In genomic region chr1:159854693-159855192, GRCh38 we compare ENCODE assay signal across 9 cellular contexts. TPM values are rescaled to one million over a fixed set of nuclear protein-coding genes. Genes with fewer than 3 reads are reported as not detected.
A peak's percentile ranks its signal among the peaks of the same experiment; 100 is the strongest.
DNase-seq lines count a peak whose midpoint lies in the region; ATAC-seq, FAIRE-seq and TF ChIP-seq lines count a peak whose summit lies in the region.
"Had no signal": no experiment of that assay in that cellular context is flagged by ENCODE, and none has a peak within 500 bp of the region (broad histone marks: within the 10 kb centered on the region; RNA-seq: fewer than 3 reads in every experiment).

No MANE protein-coding gene starts in this region.

- peaks cover 19% of the 10 kb centered on the region for H3K4me1 ChIP-seq in adipocyte (ENCODE audit: control insufficient read depth, insufficient read depth, low read length)
- H3K4me1 ChIP-seq in cardiac muscle cell (ENCODE audit: low read depth), result peaks cover 8% of the 10 kb centered on the region
- peaks cover 0 to 7% (median 6%) of the 10 kb centered on the region in 3 donors for H3K4me1 ChIP-seq in pancreas
- H3K4me1 ChIP-seq in thoracic aorta (ENCODE audit: control insufficient read depth in 1 of 2, low read depth in 2 of 2), result peaks cover 0 to 21% of the 10 kb centered on the region in 2 donors

- DNase-seq in COLO668 (lab: John Stamatoyannopoulos, UW; ENCODE audit: unreplicated experiment) (peak; percentile 90), T follicular helper cell (ENCODE audit: low read depth) (peak; percentile 45), adipocyte (ENCODE audit: low read depth) (peak; percentile 92), cardiac muscle cell (ENCODE audit: low read depth in 1 of 2, low spot score in 1 of 2) (peak; percentile 91 to 92), pancreas (peak; percentile 85 to 95 (median 88)), thoracic aorta (ENCODE audit: low spot score) (peak; percentile 41)
- DNase-seq in Jurkat, Clone E6-1 (ENCODE audit: low read depth, low spot score), result peak; percentile 24

- FAIRE-seq in pancreas (lab: Jason Lieb, UNC), result no peak
- FAIRE-seq: colon had no signal

- WGBS in pancreas, 2 donors, result 0% methylated on average over 40 to 59 of the region's 59 CpGs

- H3K4me3 ChIP-seq in Jurkat, Clone E6-1 (ENCODE audit: low read length), result peak overlapping the region; percentile 46
- H3K4me3 ChIP-seq in adipocyte (ENCODE audit: low read length), result peak overlapping the region; percentile 87
- peak overlapping the region; percentile 32 for H3K4me3 ChIP-seq in cardiac muscle cell
- peak overlapping the region; percentile 51 to 80 (median 67) for H3K4me3 ChIP-seq in pancreas
- H3K4me3 ChIP-seq in thoracic aorta, result peak overlapping the region; percentile 94

- TF ChIP-seq CTCF in cardiac muscle cell (IDR thresholded peaks at IDR 0.05; ENCODE audit: low read depth, low read length) (no peak), pancreas (IDR thresholded peaks at IDR 0.05) (no peak), thoracic aorta (IDR thresholded peaks at IDR 0.05) (peak; percentile 35)

- H3K36me3 ChIP-seq in adipocyte (ENCODE audit: control insufficient read depth, insufficient read depth, low read length, severe bottlenecking) (no peaks in the 10 kb centered on the region), cardiac muscle cell (no peaks in the 10 kb centered on the region), pancreas (no peaks in the 10 kb centered on the region), thoracic aorta (no peaks in the 10 kb centered on the region)

- H3K27me3 ChIP-seq in adipocyte (replicated peaks; ENCODE audit: control insufficient read depth, insufficient read depth, low read length), result no peaks in the 10 kb centered on the region
- H3K27me3 ChIP-seq in cardiac muscle cell, result peaks cover 47% of the 10 kb centered on the region
- no peaks in the 10 kb centered on the region for H3K27me3 ChIP-seq in pancreas
- H3K27me3 ChIP-seq in thoracic aorta (replicated peaks; ENCODE audit: insufficient read depth), result no peaks in the 10 kb centered on the region

- H3K9me3 ChIP-seq in adipocyte (ENCODE audit: control insufficient read depth, low read length) (no peaks in the 10 kb centered on the region), cardiac muscle cell (ENCODE audit: low read depth) (no peaks in the 10 kb centered on the region), pancreas (no peaks in the 10 kb centered on the region), thoracic aorta (no peaks in the 10 kb centered on the region)

- H3K27ac ChIP-seq in cardiac muscle cell (no peak overlapping the region), pancreas (peak overlapping the region; percentile 81 to 91 (median 89)), thoracic aorta (peak overlapping the region; percentile 94 to 96)

- peak; percentile 72 for ATAC-seq in GM21447 (IDR thresholded peaks at IDR 0.05; ENCODE audit: unreplicated experiment)
- peak; percentile 92 to 96 (median 94) for ATAC-seq in pancreas
- ATAC-seq in thoracic aorta (ENCODE audit: insufficient number of reproducible peaks, low FRiP score, low read depth), result peak; percentile 67

- peak overlapping the region; percentile 93 for H3K9ac ChIP-seq in adipocyte (ENCODE audit: low read length)

- intact Hi-C loops in pancreas (cut with DNase I), result no loop called here

RNA-seq across cellular contexts. Expression of gene VSIG8, which starts 7.7 kb away (rescaled TPM):
- not detected for polyA plus RNA-seq in Jurkat, Clone E6-1 (2012; ENCODE audit: insufficient read depth, insufficient read length)
- total RNA-seq in cardiac muscle cell (not detected in 2 replicates), pancreas (not detected), thoracic aorta (not detected)
- polyA plus RNA-seq in cardiac muscle cell (not detected in 2 replicates), pancreas (under 1 TPM; 0.16 to 0.27 TPM)

RNA-seq across cellular contexts. Expression of gene SLAMF8, which starts 28.1 kb away (rescaled TPM):
- 4.4 TPM for polyA plus RNA-seq in Jurkat, Clone E6-1 (2012; ENCODE audit: insufficient read depth, insufficient read length)
- total RNA-seq in cardiac muscle cell, result not detected in 2 replicates
- not detected in 2 replicates for polyA plus RNA-seq in cardiac muscle cell
- total RNA-seq in pancreas, result 1 to 10 TPM in 3 of 6 donors, under 1 TPM in 2, not detected in 1; 0.38 to 8.8 (median 1.7) TPM
- polyA plus RNA-seq in pancreas, result under 1 TPM; 0.45 to 0.46 TPM
- total RNA-seq in thoracic aorta, result 1 to 10 TPM; 5.6 to 9.9 TPM

RNA-seq across cellular contexts. Expression of gene CFAP45, which starts 45.2 kb away (rescaled TPM):
- 1.2 TPM for polyA plus RNA-seq in Jurkat, Clone E6-1 (2012; ENCODE audit: insufficient read depth, insufficient read length)
- total RNA-seq in cardiac muscle cell (0.14 TPM in 1 of 2 replicates, not detected in the other), pancreas (under 1 TPM in 4 of 6 donors, not detected in 2; 0.16 to 0.54 (median 0.31) TPM), thoracic aorta (1 to 10 TPM in 1 of 2 donors, under 1 TPM in 1; 0.95 to 2.1 TPM)
- polyA plus RNA-seq in cardiac muscle cell (not detected in 2 replicates), pancreas (1 to 10 TPM in 1 of 2 donors, under 1 TPM in 1; 0.80 to 1.5 TPM)

RNA-seq across cellular contexts. Expression of gene FCRL6, which starts 52.6 kb away (rescaled TPM):
- not detected for polyA plus RNA-seq in Jurkat, Clone E6-1 (2012; ENCODE audit: insufficient read depth, insufficient read length)
- not detected in 2 replicates for total RNA-seq in cardiac muscle cell
- polyA plus RNA-seq in cardiac muscle cell, result not detected in 2 replicates
- total RNA-seq in pancreas, result under 1 TPM in 4 of 6 donors, not detected in 2; 0.29 to 0.67 (median 0.34) TPM
- polyA plus RNA-seq in pancreas, result under 1 TPM in 1 of 2 donors, not detected in 1; 0.19 TPM
- total RNA-seq in thoracic aorta, result not detected

Comparison
In these comparisons a context has a peak if more than half of its experiments do, and no peak if none do; other contexts are left out.
1. DNase-seq: peak in every context shown above with its lines; median percentile 92 in adipocyte; 92 in cardiac muscle cell; 90 in COLO668; 88 in pancreas; 45 in T follicular helper cell; 41 in thoracic aorta; 24 in Jurkat, Clone E6-1.
2. H3K4me3 ChIP-seq: peak in every context shown above with its lines; median percentile 94 in thoracic aorta; 87 in adipocyte; 67 in pancreas; 46 in Jurkat, Clone E6-1; 32 in cardiac muscle cell.